ENCODE assay signal across 8 cellular contexts in genomic region chr7:70647801-70648491, GRCh38.
DNase-seq lines count a peak whose midpoint lies in the region; ATAC-seq and TF ChIP-seq lines count a peak whose summit lies in the region.

No MANE protein-coding gene starts in this region.

- TF ChIP-seq CTCF in epithelial cell of proximal tubule (conservative IDR thresholded peaks at IDR 0.05; ENCODE audit: low read depth, low read length) (no peak), MCF 10A (IDR thresholded peaks at IDR 0.05; ENCODE audit: unreplicated experiment) (no peak)

- peaks cover 14% of the 10 kb centered on the region for H3K27me3 Mint-ChIP-seq in activated CD4-positive, alpha-beta T cell treated with anti-CD3 and anti-CD28 coated beads for 36 hours
- no peaks in the 10 kb centered on the region for H3K27me3 Mint-ChIP-seq in MCF 10A (ENCODE audit: insufficient read depth, unreplicated experiment)

- CTCF ChIA-PET in activated CD4-positive, alpha-beta T cell treated with anti-CD3 and anti-CD28 coated beads for 36 hours (lab: Charles Lee), result interaction anchor here (0.5 to 1.5 kb wide), 2 partner anchors 50 to 61 kb away, joined by 3 to 5 read pairs; no protein-coding TSS in a partner anchor
- CTCF ChIA-PET in MCF 10A (lab: Yijun Ruan, JAX), result no interaction called here

- ATAC-seq in GM18499 (IDR thresholded peaks at IDR 0.05; ENCODE audit: insufficient read depth, unreplicated experiment) (peak; percentile 89), HG02884 (IDR thresholded peaks at IDR 0.05; ENCODE audit: unreplicated experiment) (peak; percentile 84)
- peak; percentile 94 for ATAC-seq in activated CD4-positive, alpha-beta T cell treated with anti-CD3 and anti-CD28 coated beads for 36 hours

- H3K36me3 Mint-ChIP-seq in activated CD4-positive, alpha-beta T cell treated with anti-CD3 and anti-CD28 coated beads for 36 hours (ENCODE audit: low read depth), result peaks cover 3% of the 10 kb centered on the region
- H3K36me3 Mint-ChIP-seq in MCF 10A (ENCODE audit: insufficient read depth, unreplicated experiment), result no peaks in the 10 kb centered on the region

- no TSS peak for BruUV-seq in MCF 10A (replicated peaks; lab: Mats Ljungman, UMichigan)

- no peak overlapping the region for H3K27ac Mint-ChIP-seq in activated CD4-positive, alpha-beta T cell treated with anti-CD3 and anti-CD28 coated beads for 36 hours
- H3K27ac Mint-ChIP-seq in MCF 10A (ENCODE audit: low read depth, unreplicated experiment), result no peak overlapping the region

- POLR2A ChIA-PET in activated CD4-positive, alpha-beta T cell treated with anti-CD3 and anti-CD28 coated beads for 36 hours (lab: Charles Lee), result interaction anchor here (0.5 kb wide), 1 partner anchor 165 kb away, joined by 3 read pairs; no protein-coding TSS in a partner anchor
- POLR2A ChIA-PET in MCF 10A (lab: Yijun Ruan, JAX), result no interaction called here

- intact Hi-C loops in activated CD4-positive, alpha-beta T cell treated with anti-CD3 and anti-CD28 coated beads for 36 hours (cut with DNase I, micrococcal nuclease), result loop anchor here (1.0 kb wide), 4 partner anchors 31 to 909 kb away; no protein-coding TSS in a partner anchor
- intact Hi-C loops in MCF 10A (cut with micrococcal nuclease), result no loop called here

- peak; percentile 91 for DNase-seq in activated CD4-positive, alpha-beta T cell treated with anti-CD3 and anti-CD28 coated beads for 36 hours
- DNase-seq in epithelial cell of proximal tubule (ENCODE audit: low read depth) (peak; percentile 9), cerebellar nuclear complex (lab: John Stamatoyannopoulos, UW) (no peak), cerebellar cortex (ENCODE audit: low spot score) (no peak), MCF 10A (ENCODE audit: unreplicated experiment) (no peak)
- peak; percentile 61 for DNase-seq in stimulated activated CD8-positive, alpha-beta memory T cell treated with anti-CD3 and anti-CD28 coated beads, Interleukin-7, amount 100 ng/mL, for 24 hours (ENCODE audit: low read depth)

- H3K4me3 Mint-ChIP-seq in activated CD4-positive, alpha-beta T cell treated with anti-CD3 and anti-CD28 coated beads for 36 hours, result no peak overlapping the region
- no peak overlapping the region for H3K4me3 Mint-ChIP-seq in MCF 10A (ENCODE audit: unreplicated experiment)

- peaks cover 22% of the 10 kb centered on the region for H3K4me1 Mint-ChIP-seq in activated CD4-positive, alpha-beta T cell treated with anti-CD3 and anti-CD28 coated beads for 36 hours
- H3K4me1 Mint-ChIP-seq in MCF 10A (ENCODE audit: insufficient read depth, unreplicated experiment), result no peaks in the 10 kb centered on the region

- H3K4me3 ChIP-seq in epithelial cell of proximal tubule (ENCODE audit: low read depth, low read length), result no peak overlapping the region

- peaks cover 5% of the 10 kb centered on the region for H3K9me3 Mint-ChIP-seq in activated CD4-positive, alpha-beta T cell treated with anti-CD3 and anti-CD28 coated beads for 36 hours (ENCODE audit: low read depth)
- peaks cover 7% of the 10 kb centered on the region for H3K9me3 Mint-ChIP-seq in MCF 10A (ENCODE audit: unreplicated experiment)

Comparison
In these comparisons a context has a peak if more than half of its experiments do, and no peak if none do; other contexts are left out.
1. DNase-seq: peak in activated CD4-positive, alpha-beta T cell treated with anti-CD3 and anti-CD28 coated beads for 36 hours (single experiment), epithelial cell of proximal tubule (single experiment) and stimulated activated CD8-positive, alpha-beta memory T cell treated with anti-CD3 and anti-CD28 coated beads, Interleukin-7, amount 100 ng/mL, for 24 hours (single experiment); none in cerebellar nuclear complex (0 of 2), cerebellar cortex (single experiment) and MCF 10A (single experiment).
2. Peak in every context shown above with its lines, with median percentiles within 50 percentile points of each other: ATAC-seq.